In genomic region chr7:18530224-18531179, GRCh38 we compare ENCODE assay signal across 14 cellular contexts. TPM values are rescaled to one million over a fixed set of nuclear protein-coding genes. Genes with fewer than 3 reads are reported as not detected.
A peak's percentile ranks its signal among the peaks of the same experiment; 100 is the strongest.
DNase-seq lines count a peak whose midpoint lies in the region; ATAC-seq and TF ChIP-seq lines count a peak whose summit lies in the region.
"Had no signal": no experiment of that assay in that cellular context is flagged by ENCODE, and none has a peak within 500 bp of the region (broad histone marks: within the 10 kb centered on the region; RNA-seq: fewer than 3 reads in every experiment).

No MANE protein-coding gene starts in this region.

- no peak overlapping the region for H2BK120ac ChIP-seq in trophoblast cell (ENCODE audit: insufficient read depth, low read length, poor library complexity)

- no peak overlapping the region for H2BK5ac ChIP-seq in trophoblast cell (ENCODE audit: low read depth, low read length, poor library complexity)

- no peaks in the 10 kb centered on the region for H3K79me2 ChIP-seq in trophoblast cell (ENCODE audit: control insufficient read depth, insufficient read depth, low read length, poor library complexity)

- H3K27me3 Mint-ChIP-seq in T-helper 17 cell, result no peaks in the 10 kb centered on the region

- no peaks in the 10 kb centered on the region for H3K4me1 Mint-ChIP-seq in T-helper 17 cell

- H2BK12ac ChIP-seq in trophoblast cell (ENCODE audit: low read length), result no peak overlapping the region

- DNase-seq in glomerular visceral epithelial cell (ENCODE audit: extremely low spot score), result peak; percentile 29
- DNase-seq in NOMO-1 treated with DMSO at 0.1 percent for 48 hours (lab: John Stamatoyannopoulos, UW; ENCODE audit: unreplicated experiment), result no peak
- DNase-seq in trophoblast cell, result no peak
- no peak for DNase-seq in NOMO-1 (lab: John Stamatoyannopoulos, UW; ENCODE audit: unreplicated experiment in 2 of 2)
- no peak for DNase-seq in T-helper 17 cell
- DNase-seq: activated CD4-positive, alpha-beta T cell treated with anti-CD3 and anti-CD28 coated beads, Interleukin-2, amount 50 U/mL, for 1 hour; Calu3; mesenchymal stem cell; NCI-H2029; stimulated activated CD4-positive, alpha-beta T cell treated with anti-CD3 and anti-CD28 coated beads, Interleukin-15, amount 100 ng/mL, for 24 hours had no signal

- no peak overlapping the region for H3K27ac ChIP-seq in trophoblast cell (ENCODE audit: low read depth, low read length)

- no CpG with 5 or more reads among the region's 5 CpGs for WGBS in trophoblast cell (ENCODE audit: extremely low coverage, insufficient coverage, insufficient read length)

- H3K27ac Mint-ChIP-seq in T-helper 17 cell, result no peak overlapping the region

- no peak overlapping the region for H3K4me3 Mint-ChIP-seq in T-helper 17 cell

- H3K4me3 ChIP-seq in trophoblast cell (ENCODE audit: low read depth, low read length), result no peak overlapping the region

- no peak overlapping the region for H3K14ac ChIP-seq in trophoblast cell (ENCODE audit: low read length)

- H3K27me3 ChIP-seq in trophoblast cell (ENCODE audit: insufficient read depth, low read length), result no peaks in the 10 kb centered on the region

- H3K18ac ChIP-seq in trophoblast cell (ENCODE audit: low read length), result no peak overlapping the region

- H4K12ac ChIP-seq in trophoblast cell (ENCODE audit: low read depth, low read length), result no peak overlapping the region

- no peaks in the 10 kb centered on the region for H3K79me1 ChIP-seq in trophoblast cell (ENCODE audit: low read length)

- no peak overlapping the region for H4K8ac ChIP-seq in trophoblast cell (ENCODE audit: low read depth, low read length)

- no peak overlapping the region for H2AK5ac ChIP-seq in trophoblast cell (ENCODE audit: low read length)

- H3K36me3 Mint-ChIP-seq in T-helper 17 cell (ENCODE audit: low read depth), result no peaks in the 10 kb centered on the region

- no peaks in the 10 kb centered on the region for H3K9me3 ChIP-seq in trophoblast cell (ENCODE audit: insufficient read depth, low read depth, low read length)
- H3K9me3 ChIP-seq in T-helper 17 cell (ENCODE audit: control insufficient read depth, low read length, poor library complexity, severe bottlenecking), result no peaks in the 10 kb centered on the region

- no peak overlapping the region for H3K4me2 ChIP-seq in trophoblast cell (ENCODE audit: low read length)

- no peak overlapping the region for H2AFZ ChIP-seq in trophoblast cell (ENCODE audit: insufficient read depth, low read length, poor library complexity)

- H3K9ac ChIP-seq in trophoblast cell (ENCODE audit: low read length), result no peak overlapping the region

- H3K4ac ChIP-seq in trophoblast cell (ENCODE audit: low read depth, low read length), result no peak overlapping the region

- ATAC-seq in GM18505 (IDR thresholded peaks at IDR 0.05; ENCODE audit: unreplicated experiment) (peak; percentile 73), GM21528 (IDR thresholded peaks at IDR 0.05; ENCODE audit: low FRiP score, unreplicated experiment) (peak; percentile 87), HG03196 (IDR thresholded peaks at IDR 0.05; ENCODE audit: unreplicated experiment) (peak; percentile 84), T-helper 17 cell (no peak)
- ATAC-seq: Right ventricle myocardium inferior had no signal

- H3K23ac ChIP-seq in trophoblast cell (ENCODE audit: low read length), result no peak overlapping the region

- no peaks in the 10 kb centered on the region for H3K4me1 ChIP-seq in trophoblast cell (ENCODE audit: control insufficient read depth in 1 of 2, insufficient read depth in 2 of 2, low read length in 2 of 2)

- H4K91ac ChIP-seq in trophoblast cell (ENCODE audit: low read depth, low read length), result no peak overlapping the region

- TF ChIP-seq POLR2A in GM18505 (IDR thresholded peaks at IDR 0.05; ENCODE audit: borderline replicate concordance, extremely low read depth, insufficient read depth, insufficient read length), result no peak

- H3K36me3 ChIP-seq in trophoblast cell (ENCODE audit: control insufficient read depth in 1 of 2, insufficient read depth in 2 of 2, low read length in 2 of 2), result no peaks in the 10 kb centered on the region

RNA-seq across cellular contexts. Expression of gene HDAC9, which starts 35.0 kb away (rescaled TPM):
- polyA plus RNA-seq in trophoblast cell (2013), result 0.51 and 0.58 TPM in 2 replicates
- 1 to 10 TPM; 4.9 to 6.5 TPM for total RNA-seq in T-helper 17 cell
